ENCODE assay signal across 19 cellular contexts in genomic region chr5:122358382-122358990, GRCh38. TPM values are rescaled to one million over a fixed set of nuclear protein-coding genes. Genes with fewer than 3 reads are reported as not detected.
DNase-seq lines count a peak whose midpoint lies in the region; ATAC-seq, FAIRE-seq and TF ChIP-seq lines count a peak whose summit lies in the region.
"Had no signal": no experiment of that assay in that cellular context is flagged by ENCODE, and none has a peak within 500 bp of the region (broad histone marks: within the 10 kb centered on the region; RNA-seq: fewer than 3 reads in every experiment).

No MANE protein-coding gene starts in this region.

- no peaks in the 10 kb centered on the region for H4K20me1 ChIP-seq in SK-N-SH (ENCODE audit: insufficient read depth)
- H4K20me1 ChIP-seq: BLaER1 treated with 17β-estradiol and CSF1 and Interleukin-3, amounts not matched to agents 10 nM and 100 nM had no signal

- peaks cover 0 to 4% (median under 1%) of the 10 kb centered on the region in 6 donors for H3K9me3 Mint-ChIP-seq in immature natural killer cell
- H3K9me3 Mint-ChIP-seq: H9 had no signal

- POLR2A ChIA-PET in SK-N-SH (lab: Yijun Ruan, JAX) = no interaction called here

- H3K4me1 Mint-ChIP-seq in immature natural killer cell = no peaks in the 10 kb centered on the region

- CTCF ChIA-PET in SK-N-SH (lab: Yijun Ruan, JAX) = interaction anchor here (0.9 to 1.3 kb wide), 2 partner anchors 46 to 162 kb away, joined by 3 to 4 read pairs; no protein-coding TSS in a partner anchor

- H3K4me3 ChIP-seq in SK-N-SH (ENCODE audit: low read depth in 2 of 2, low read length in 1 of 2) (no peak overlapping the region), bronchial epithelial cell (ENCODE audit: low read depth, low read length) (no peak overlapping the region), iPS-18a (ENCODE audit: low read length) (no peak overlapping the region), spleen (no peak overlapping the region)
- H3K4me3 ChIP-seq: BLaER1 treated with 17β-estradiol and CSF1 and Interleukin-3, amounts not matched to agents 10 nM and 100 nM had no signal

- no peak overlapping the region for H3K4me3 Mint-ChIP-seq in immature natural killer cell
- H3K4me3 Mint-ChIP-seq: H9 had no signal

- H3K4me1 ChIP-seq in SK-N-SH (ENCODE audit: control insufficient read depth in 1 of 2, insufficient read depth in 2 of 2, low read depth in 1 of 2, low read length in 1 of 2) (peaks cover 0 to 5% of the 10 kb centered on the region in 2 experiments; a peak in 2 of 4 replicates), iPS-18a (ENCODE audit: control insufficient read depth, low read depth, low read length) (peaks cover 28% of the 10 kb centered on the region), spleen (peaks cover 0 to 13% (median 0%) of the 10 kb centered on the region in 6 donors)
- H3K4me1 ChIP-seq: BLaER1 treated with 17β-estradiol and CSF1 and Interleukin-3, amounts not matched to agents 10 nM and 100 nM had no signal

- no peaks in the 10 kb centered on the region for H3F3A ChIP-seq in SK-N-SH (replicated peaks; ENCODE audit: insufficient read depth)

- H3K27ac Mint-ChIP-seq in immature natural killer cell = no peak overlapping the region

- TF ChIP-seq RAD21 in SK-N-SH (IDR thresholded peaks at IDR 0.05; ENCODE audit: low read length) = no peak

- H3K27me3 Mint-ChIP-seq in immature natural killer cell (ENCODE audit: low read depth in 3 of 3) = peaks cover 0 to 4% (median 2%) of the 10 kb centered on the region in 3 donors

- H3K27ac ChIP-seq in SK-N-SH (ENCODE audit: low read depth in 2 of 2, low read length in 1 of 2) (peak overlapping the region in 1 of 2 experiments; percentile 39; a peak in 1 of 4 replicates), iPS-18a (ENCODE audit: low read length) (peak overlapping the region; percentile 30), spleen (peak overlapping the region in 7 of 8 donors; percentile 39 to 80 (median 71))
- H3K27ac ChIP-seq: BLaER1 treated with 17β-estradiol and CSF1 and Interleukin-3, amounts not matched to agents 10 nM and 100 nM had no signal

- DNase-seq in SK-N-SH (no peak), bronchial epithelial cell (ENCODE audit: low read depth) (peak; percentile 14), spleen (no peak), immature natural killer cell (no peak)
- DNase-seq: 8988T, DMS 273 treated with DMSO at 0.1 percent for 48 hours, H9, IMR-90, Kasumi-1, NCI-H1105 treated with DMSO at 0.1 percent for 48 hours, NCI-H1930, NCI-H2227 treated with DMSO at 0.1 percent for 48 hours, NCI-H526, Right ventricle myocardium superior had no signal

- H3K9me2 ChIP-seq in SK-N-SH = no peaks in the 10 kb centered on the region

- no peaks in the 10 kb centered on the region for H3K79me2 ChIP-seq in SK-N-SH (ENCODE audit: insufficient read depth)

- TF ChIP-seq CTCF in SK-N-SH (IDR thresholded peaks at IDR 0.05) (no peak), bronchial epithelial cell (IDR thresholded peaks at IDR 0.05; ENCODE audit: insufficient read depth, low read length, severe bottlenecking) (no peak), spleen (IDR thresholded peaks at IDR 0.05 in 8 of 11, conservative IDR thresholded peaks at IDR 0.05 in 3 of 11) (no peak)

- 37% methylated on average over 4 of the region's 4 CpGs for WGBS in SK-N-SH (ENCODE audit: low lambda C conversion rate)
- WGBS in spleen, 5 donors = 22 to 38% (median 25%) methylated on average over 4 of the region's 4 CpGs

- intact Hi-C loops in spleen (cut with DNase I; ENCODE audit: low total_unique reads) = no loop called here

- H3K9me3 ChIP-seq in SK-N-SH (no peaks in the 10 kb centered on the region), iPS-18a (ENCODE audit: control insufficient read depth, low read depth, low read length) (no peaks in the 10 kb centered on the region), spleen (no peaks in the 10 kb centered on the region)
- H3K9me3 ChIP-seq: BLaER1 treated with 17β-estradiol and CSF1 and Interleukin-3, amounts not matched to agents 10 nM and 100 nM had no signal

- no peak for TF ChIP-seq POLR2A in spleen (IDR thresholded peaks at IDR 0.05)

- TF ChIP-seq EP300 in SK-N-SH (IDR thresholded peaks at IDR 0.05; ENCODE audit: borderline replicate concordance in 1 of 2, low read depth in 1 of 2, low read length in 1 of 2) = no peak

- H3K36me3 ChIP-seq in SK-N-SH (replicated peaks in 1 of 2; ENCODE audit: control insufficient read depth in 1 of 2, insufficient read depth in 2 of 2, low read length in 1 of 2) (no peaks in the 10 kb centered on the region), bronchial epithelial cell (ENCODE audit: control insufficient read depth, insufficient read depth, low read length) (no peaks in the 10 kb centered on the region), iPS-18a (ENCODE audit: control insufficient read depth, low read depth, low read length) (no peaks in the 10 kb centered on the region), spleen (no peaks in the 10 kb centered on the region)
- H3K36me3 ChIP-seq: BLaER1 treated with 17β-estradiol and CSF1 and Interleukin-3, amounts not matched to agents 10 nM and 100 nM had no signal

- H3K27me3 ChIP-seq in SK-N-SH (ENCODE audit: insufficient read depth) = no peaks in the 10 kb centered on the region
- no peaks in the 10 kb centered on the region for H3K27me3 ChIP-seq in bronchial epithelial cell (ENCODE audit: control insufficient read depth, insufficient read depth, low read length)
- no peaks in the 10 kb centered on the region for H3K27me3 ChIP-seq in iPS-18a (ENCODE audit: control insufficient read depth, insufficient read depth, low read length)
- H3K27me3 ChIP-seq in spleen (replicated peaks in 1 of 7) = no peaks in the 10 kb centered on the region
- H3K27me3 ChIP-seq: BLaER1 treated with 17β-estradiol and CSF1 and Interleukin-3, amounts not matched to agents 10 nM and 100 nM had no signal

- no peaks in the 10 kb centered on the region for H3K36me3 Mint-ChIP-seq in immature natural killer cell

- ATAC-seq in SK-N-SH treated with all-trans-retinoic acid at 6 μM for 48 hours = no peak
- ATAC-seq in HG02610 (IDR thresholded peaks at IDR 0.05; ENCODE audit: unreplicated experiment) = no peak
- ATAC-seq in HG03469 (IDR thresholded peaks at IDR 0.05; ENCODE audit: unreplicated experiment) = no peak

- no peak for FAIRE-seq in bronchial epithelial cell (lab: Jason Lieb, UNC)

- H2AFZ ChIP-seq in SK-N-SH (ENCODE audit: low read depth) = no peak overlapping the region

- H3K4me2 ChIP-seq in SK-N-SH = no peak overlapping the region
- H3K4me2 ChIP-seq: BLaER1 treated with 17β-estradiol and CSF1 and Interleukin-3, amounts not matched to agents 10 nM and 100 nM had no signal

- H3K9ac ChIP-seq in SK-N-SH = no peak overlapping the region
- no peak overlapping the region for H3K9ac ChIP-seq in iPS-18a (ENCODE audit: low read length)
- H3K9ac ChIP-seq: BLaER1 treated with 17β-estradiol and CSF1 and Interleukin-3, amounts not matched to agents 10 nM and 100 nM had no signal

TF ChIP-seq in SK-N-SH treated with all-trans-retinoic acid at 6 μM for 48 hours, 23 proteins besides CTCF, POLR2A, EP300 and RAD21:
- TF ChIP-seq ISL1 (CRISPR knock-in tag; IDR thresholded peaks at IDR 0.05) = peak; percentile 49; the same call in 1 of the 2 replicates
- no peak for TF ChIP-seq OSR1 (CRISPR knock-in tag; IDR thresholded peaks at IDR 0.05)

TF ChIP-seq in SK-N-SH, 30 proteins besides CTCF, POLR2A, EP300 and RAD21:
- TF ChIP-seq GABPA (IDR thresholded peaks at IDR 0.05; ENCODE audit: low read depth) (no peak), TCF12 (IDR thresholded peaks at IDR 0.05) (no peak), MXI1 (IDR thresholded peaks at IDR 0.05; ENCODE audit: low read depth, low read length) (no peak), SMC3 (IDR thresholded peaks at IDR 0.05; ENCODE audit: low read depth, low read length) (no peak), NRF1 (IDR thresholded peaks at IDR 0.05; ENCODE audit: low read depth, low read length) (no peak), FOXM1 (IDR thresholded peaks at IDR 0.05; ENCODE audit: low read depth) (no peak), CHD2 (IDR thresholded peaks at IDR 0.05; ENCODE audit: low read length, partially characterized antibody) (no peak)
- TF ChIP-seq, protein P1, sequence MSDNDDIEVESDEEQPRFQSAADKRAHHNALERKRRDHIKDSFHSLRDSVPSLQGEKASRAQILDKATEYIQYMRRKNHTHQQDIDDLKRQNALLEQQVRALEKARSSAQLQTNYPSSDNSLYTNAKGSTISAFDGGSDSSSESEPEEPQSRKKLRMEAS (IDR thresholded peaks at IDR 0.05; ENCODE audit: low read depth) = no peak

RNA-seq across cellular contexts. Expression of gene SNCAIP, which starts 46.4 kb away (rescaled TPM):
- polyA plus RNA-seq in SK-N-SH (2012; rRNA removed) (0.08 TPM in 1 of 2 replicates, not detected in the other), spleen (10 to 100 TPM in 1 of 3 donors, 1 to 10 TPM in 2; 5.4 to 12.1 (median 6.9) TPM), immature natural killer cell (not detected)
- 0.08 and 0.09 TPM in 2 replicates for polyA plus RNA-seq in SK-N-SH (2012; cell fraction: cytosol; rRNA removed)
- polyA plus RNA-seq in SK-N-SH (2012; cell fraction: nucleus; rRNA removed) = 0.04 and 0.06 TPM in 2 replicates
- total RNA-seq in bronchial epithelial cell (0.26 TPM in 1 of 2 replicates, not detected in the other), spleen (10 to 100 TPM in 6 of 7 donors, 1 to 10 TPM in 1; 9.9 to 51.3 (median 19.8) TPM)
